Comparison of ENCODE assay signal across 4 cellular contexts in the genomic region with DNA sequence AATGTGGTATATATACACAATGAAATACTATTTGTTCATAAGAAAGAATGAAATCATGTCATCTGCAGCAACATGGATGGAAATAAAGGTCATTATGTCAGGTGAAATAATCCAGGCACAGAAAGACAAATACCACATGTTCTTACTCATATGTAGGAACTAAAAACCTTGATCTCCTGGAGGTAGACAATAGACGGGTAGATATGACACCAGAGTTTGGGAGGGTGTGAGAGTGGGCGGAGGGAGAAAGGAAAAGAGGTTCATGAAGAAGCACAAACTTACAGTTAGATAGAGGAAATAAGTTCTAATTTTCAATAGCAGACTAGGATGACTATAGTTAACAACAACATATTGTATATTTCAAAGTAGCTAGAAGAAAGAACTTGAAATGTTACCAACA. TPM values are rescaled to one million over a fixed set of nuclear protein-coding genes. Genes with fewer than 3 reads are reported as not detected.
"Had no signal": no experiment of that assay in that cellular context is flagged by ENCODE, and none has a peak within 500 bp of the region (broad histone marks: within the 10 kb centered on the region; RNA-seq: fewer than 3 reads in every experiment).

No MANE protein-coding gene starts in this region.

RNA-seq across cellular contexts. Expression of a gene that starts 22.1 kb away (rescaled TPM):
- total RNA-seq: H4, H9, HT-29 had no signal
- polyA plus RNA-seq: GM23248 had no signal
